9 cellular contexts compared by ENCODE assay signal in the genomic region with DNA sequence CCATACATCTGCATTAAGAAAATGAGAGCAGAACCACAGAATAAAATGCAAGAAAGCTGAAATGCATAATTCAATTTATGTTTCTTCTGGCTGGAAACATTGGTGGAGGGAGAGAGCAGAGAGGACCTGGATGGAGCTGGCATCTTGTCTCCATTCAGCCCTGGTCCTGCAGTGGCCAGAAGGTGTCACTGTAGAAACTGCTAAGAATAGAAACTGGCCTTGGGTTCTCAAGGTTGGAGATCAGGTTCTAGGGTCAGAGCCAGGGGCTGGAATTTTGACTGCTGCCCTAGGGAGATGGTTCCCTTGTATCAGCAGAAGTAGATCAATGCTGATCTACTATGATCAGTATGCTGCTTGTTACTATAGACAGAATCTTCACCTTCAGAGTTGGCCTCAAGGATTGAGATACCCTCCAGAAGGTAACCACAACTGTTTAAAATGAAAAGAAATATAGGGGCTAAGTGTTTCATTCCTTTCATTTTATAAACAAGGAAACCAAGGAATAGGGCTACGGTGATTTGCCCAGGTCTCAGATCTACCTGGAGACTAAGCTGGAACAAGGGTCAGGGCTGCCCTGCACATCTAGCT. TPM values are rescaled to one million over a fixed set of nuclear protein-coding genes. Genes with fewer than 3 reads are reported as not detected.
A peak's percentile ranks its signal among the peaks of the same experiment; 100 is the strongest.
DNase-seq lines count a peak whose midpoint lies in the region; ATAC-seq and TF ChIP-seq lines count a peak whose summit lies in the region.
"Had no signal": no experiment of that assay in that cellular context is flagged by ENCODE, and none has a peak within 500 bp of the region (broad histone marks: within the 10 kb centered on the region; RNA-seq: fewer than 3 reads in every experiment).

No MANE protein-coding gene starts in this region.

- H3K9ac ChIP-seq in colonic mucosa (ENCODE audit: low read depth in 2 of 2, low read length in 2 of 2) (no peak overlapping the region), neural progenitor cell (no peak overlapping the region)

- no peaks in the 10 kb centered on the region for H3K27me3 Mint-ChIP-seq in neural progenitor cell (ENCODE audit: insufficient read depth, low read depth)
- H3K27me3 Mint-ChIP-seq in immature natural killer cell (ENCODE audit: low read depth in 3 of 3), result peaks cover 0 to 7% (median 7%) of the 10 kb centered on the region in 3 donors

- H3K4me1 Mint-ChIP-seq in neural progenitor cell (peaks cover 2% of the 10 kb centered on the region), immature natural killer cell (peaks cover 0 to 8% of the 10 kb centered on the region in 2 donors)

- H3F3A ChIP-seq in neural progenitor cell (ENCODE audit: low read depth), result no peaks in the 10 kb centered on the region

- H3K4me3 ChIP-seq in GM12865 (ENCODE audit: low read depth, low read length) (no peak overlapping the region), MG63 (no peak overlapping the region), colonic mucosa (no peak overlapping the region), neural progenitor cell (no peak overlapping the region)

- no peaks in the 10 kb centered on the region for H4K20me1 ChIP-seq in neural progenitor cell (ENCODE audit: low read depth)

- H3K36me3 Mint-ChIP-seq in neural progenitor cell (no peaks in the 10 kb centered on the region), immature natural killer cell (no peaks in the 10 kb centered on the region)

- H3K36me3 ChIP-seq in MG63 (no peaks in the 10 kb centered on the region), colonic mucosa (no peaks in the 10 kb centered on the region), neural progenitor cell (no peaks in the 10 kb centered on the region)

- H3K27ac ChIP-seq in colonic mucosa (no peak overlapping the region), neural progenitor cell (no peak overlapping the region)

- DNase-seq in GM12865 (ENCODE audit: low read depth) (peak; percentile 13), MG63 (peak; percentile 20), colonic mucosa (peak; percentile 39), neural progenitor cell (ENCODE audit: low spot score) (peak; percentile 28), immature natural killer cell (no peak)
- DNase-seq in stimulated activated CD4-positive, alpha-beta T cell treated with anti-CD3 and anti-CD28 coated beads, Interleukin-12 subunit alpha, Interleukin-12 subunit beta, amount 100 ng/mL, for 4 hours, result no peak

- H3K27ac Mint-ChIP-seq in neural progenitor cell, result no peak overlapping the region
- no peak overlapping the region for H3K27ac Mint-ChIP-seq in immature natural killer cell

- H3K4me3 Mint-ChIP-seq in neural progenitor cell (no peak overlapping the region), immature natural killer cell (no peak overlapping the region)

- intact Hi-C loops in colonic mucosa (cut with DNase I), result no loop called here

- no peaks in the 10 kb centered on the region for H3K79me2 ChIP-seq in neural progenitor cell (ENCODE audit: low read depth)

- TF ChIP-seq CTCF in GM12865 (IDR thresholded peaks at IDR 0.05; ENCODE audit: insufficient read depth, low read depth, low read length, missing control alignments) (peak; percentile 29), colonic mucosa (IDR thresholded peaks at IDR 0.05) (peak; percentile 46), neural progenitor cell (IDR thresholded peaks at IDR 0.05) (peak; percentile 60)

- H3K9me3 Mint-ChIP-seq in neural progenitor cell (peaks cover 2% of the 10 kb centered on the region), immature natural killer cell (no peaks in the 10 kb centered on the region)

- H2AFZ ChIP-seq in neural progenitor cell (replicated peaks), result no peak overlapping the region

- no peaks in the 10 kb centered on the region for H3K4me1 ChIP-seq in colonic mucosa
- H3K4me1 ChIP-seq in neural progenitor cell, result no peaks in the 10 kb centered on the region

- H3K9me3 ChIP-seq in MG63 (no peaks in the 10 kb centered on the region), colonic mucosa (no peaks in the 10 kb centered on the region), neural progenitor cell (ENCODE audit: low read depth) (no peaks in the 10 kb centered on the region)

- H3K27me3 ChIP-seq in MG63 (no peaks in the 10 kb centered on the region), colonic mucosa (no peaks in the 10 kb centered on the region), neural progenitor cell (no peaks in the 10 kb centered on the region)

- ATAC-seq in GM21515 (IDR thresholded peaks at IDR 0.05; ENCODE audit: unreplicated experiment), result no peak
- no peak for ATAC-seq in HG02852 (IDR thresholded peaks at IDR 0.05; ENCODE audit: unreplicated experiment)

- no peak overlapping the region for H3K4me2 ChIP-seq in neural progenitor cell

RNA-seq across cellular contexts. Expression of gene TAS2R41, which starts 13.1 kb away (rescaled TPM):
- not detected in 2 replicates for total RNA-seq in MG63 (2014; rRNA removed; shearing (Covaris generic); ENCODE audit: low replicate concordance)
- not detected for total RNA-seq in colonic mucosa
- not detected in 2 replicates for total RNA-seq in neural progenitor cell (ENCODE audit: low replicate concordance)
- not detected for polyA plus RNA-seq in immature natural killer cell
- total RNA-seq: pulmonary artery endothelial cell had no signal

RNA-seq across cellular contexts. Expression of gene TAS2R60, which starts 47.6 kb away (rescaled TPM):
- not detected in 2 replicates for total RNA-seq in MG63 (2014; rRNA removed; shearing (Covaris generic); ENCODE audit: low replicate concordance)
- total RNA-seq in colonic mucosa (not detected), neural progenitor cell (ENCODE audit: low replicate concordance) (not detected in 2 replicates)
- polyA plus RNA-seq in immature natural killer cell, result not detected
- total RNA-seq: pulmonary artery endothelial cell had no signal

Comparison
In these comparisons a context has a peak if more than half of its experiments do, and no peak if none do; other contexts are left out.
1. DNase-seq: peak in GM12865 (single experiment), MG63 (single experiment), colonic mucosa (single experiment) and neural progenitor cell (single experiment); none in immature natural killer cell (0 of 3) and stimulated activated CD4-positive, alpha-beta T cell treated with anti-CD3 and anti-CD28 coated beads, Interleukin-12 subunit alpha, Interleukin-12 subunit beta, amount 100 ng/mL, for 4 hours (single experiment).
2. Peak in every context shown above with its lines, with median percentiles within 50 percentile points of each other: CTCF ChIP-seq.